Comparison of ENCODE assay signal across 29 cellular contexts in genomic region chr11:112132737-112133136, GRCh38. TPM values are rescaled to one million over a fixed set of nuclear protein-coding genes. Genes with fewer than 3 reads are reported as not detected.
DNase-seq lines count a peak whose midpoint lies in the region; FAIRE-seq and TF ChIP-seq lines count a peak whose summit lies in the region.
"Had no signal": no experiment of that assay in that cellular context is flagged by ENCODE, and none has a peak within 500 bp of the region (broad histone marks: within the 10 kb centered on the region; RNA-seq: fewer than 3 reads in every experiment).

No MANE protein-coding gene starts in this region.

- H3K27me3 ChIP-seq in SJCRH30 (no peaks in the 10 kb centered on the region), mesenchymal stem cell (ENCODE audit: control insufficient read depth in 1 of 2, insufficient read depth in 1 of 2, low read length in 2 of 2) (no peaks in the 10 kb centered on the region)
- H3K27me3 ChIP-seq: BE2C, hepatocyte, right atrium auricular region, SJSA1, thyroid gland had no signal

- H3K4ac ChIP-seq in mesenchymal stem cell (ENCODE audit: low read depth in 1 of 2, low read length in 2 of 2): no peak overlapping the region

- no peak overlapping the region for H2BK12ac ChIP-seq in mesenchymal stem cell (ENCODE audit: low read length in 2 of 2)

- H3K4me2 ChIP-seq in mesenchymal stem cell (ENCODE audit: low read length, poor library complexity, severe bottlenecking): no peak overlapping the region
- H3K4me2 ChIP-seq: hepatocyte had no signal

- H3K79me1 ChIP-seq in mesenchymal stem cell (replicated peaks; ENCODE audit: low read length, poor library complexity, severe bottlenecking): no peaks in the 10 kb centered on the region

- H4K8ac ChIP-seq in mesenchymal stem cell (ENCODE audit: low read length): no peak overlapping the region

- no peak overlapping the region for H4K91ac ChIP-seq in mesenchymal stem cell (ENCODE audit: low read length)

- H3K9ac ChIP-seq in mesenchymal stem cell (ENCODE audit: low read length) (no peak overlapping the region), kidney (ENCODE audit: low read length in 2 of 2) (no peak overlapping the region)

- H3K14ac ChIP-seq in mesenchymal stem cell (ENCODE audit: low read length in 2 of 2): no peak overlapping the region

- no peak for TF ChIP-seq CTCF in CD14-positive monocyte (IDR thresholded peaks at IDR 0.05)
- no peak for TF ChIP-seq CTCF in kidney (IDR thresholded peaks at IDR 0.05; ENCODE audit: borderline replicate concordance, extremely low read depth, insufficient read depth)

- no peak overlapping the region for H2AK5ac ChIP-seq in mesenchymal stem cell (ENCODE audit: low read length, severe bottlenecking)

- H3K36me3 Mint-ChIP-seq in CD14-positive monocyte: peaks cover 0 to 4% of the 10 kb centered on the region in 2 donors

- H2BK15ac ChIP-seq in mesenchymal stem cell (ENCODE audit: low read depth, poor library complexity, severe bottlenecking): peak overlapping the region; percentile 86

- H2BK5ac ChIP-seq in mesenchymal stem cell (ENCODE audit: low read depth, low read length, poor library complexity, severe bottlenecking): no peak overlapping the region

- no peaks in the 10 kb centered on the region for H3K9me3 ChIP-seq in SJCRH30 (replicated peaks)
- H3K9me3 ChIP-seq in mesenchymal stem cell (ENCODE audit: control insufficient read depth, low read length): no peaks in the 10 kb centered on the region
- H3K9me3 ChIP-seq in kidney (ENCODE audit: control insufficient read depth in 1 of 2, low read length in 2 of 2): no peaks in the 10 kb centered on the region
- H3K9me3 ChIP-seq: BE2C, lower lobe of right lung, right atrium auricular region, SJSA1, thyroid gland had no signal

- peaks cover 4% of the 10 kb centered on the region for H3K4me1 ChIP-seq in SJCRH30
- peaks cover 10% of the 10 kb centered on the region for H3K4me1 ChIP-seq in mesenchymal stem cell (ENCODE audit: control insufficient read depth, insufficient read depth, low read depth, low read length)
- H3K4me1 ChIP-seq in kidney (ENCODE audit: control insufficient read depth in 1 of 2, insufficient read depth in 1 of 2, low read depth in 1 of 2, low read length in 2 of 2): peaks cover 0 to 5% of the 10 kb centered on the region in 2 donors
- H3K4me1 ChIP-seq: lower lobe of right lung, right atrium auricular region had no signal

- H3K18ac ChIP-seq in mesenchymal stem cell (ENCODE audit: low read depth in 1 of 2, low read length in 2 of 2): no peak overlapping the region

- H3K27ac Mint-ChIP-seq in CD14-positive monocyte: peak overlapping the region in 2 of 7 donors; percentile 7 to 73
- H3K27ac Mint-ChIP-seq: activated CD4-positive, alpha-beta T cell treated with anti-CD3 and anti-CD28 coated beads, Interleukin-2, amount 10 ng/mL, durations not matched to agents 7 days and 5 days; activated naive CD4-positive, alpha-beta T cell treated with anti-CD3 and anti-CD28 coated beads, Interleukin-2, amount 50 U/mL, for 24 hours; T-helper 1 cell treated with Interleukin-12 subunit alpha and Interleukin-12 subunit beta and Interleukin-4 antibody, amounts not matched to agents 30 μg/mL and 1 μg/mL, for 36 hours had no signal

- no peak for FAIRE-seq in kidney (lab: Jason Lieb, UNC)
- FAIRE-seq: H54 had no signal

- H3K36me3 ChIP-seq in SJCRH30 (no peaks in the 10 kb centered on the region), mesenchymal stem cell (ENCODE audit: control insufficient read depth in 1 of 2, insufficient read depth in 2 of 2, low read depth in 1 of 2, low read length in 2 of 2) (no peaks in the 10 kb centered on the region), kidney (ENCODE audit: control insufficient read depth in 1 of 2, insufficient read depth in 2 of 2, low read length in 2 of 2) (no peaks in the 10 kb centered on the region)
- H3K36me3 ChIP-seq: BE2C, lower lobe of right lung, right atrium auricular region, SJSA1, thyroid gland, WERI-Rb-1 had no signal

- no peak overlapping the region for H2BK120ac ChIP-seq in mesenchymal stem cell (ENCODE audit: low read depth, low read length)

- no peak overlapping the region for H2AFZ ChIP-seq in mesenchymal stem cell (ENCODE audit: low read depth, low read length)
- H2AFZ ChIP-seq: hepatocyte had no signal

- peaks cover 0 to 2% (median 0%) of the 10 kb centered on the region in 3 donors for H3K27me3 Mint-ChIP-seq in CD14-positive monocyte (ENCODE audit: low read depth in 3 of 3)
- H3K27me3 Mint-ChIP-seq: activated CD4-positive, alpha-beta T cell treated with anti-CD3 and anti-CD28 coated beads, Interleukin-2, amount 10 ng/mL, durations not matched to agents 7 days and 5 days; activated naive CD4-positive, alpha-beta T cell treated with anti-CD3 and anti-CD28 coated beads, Interleukin-2, amount 50 U/mL, for 24 hours had no signal

- peaks cover 0 to 1% (median 0%) of the 10 kb centered on the region in 7 donors for H3K9me3 Mint-ChIP-seq in CD14-positive monocyte
- H3K9me3 Mint-ChIP-seq: activated CD4-positive, alpha-beta T cell treated with anti-CD3 and anti-CD28 coated beads, Interleukin-2, amount 10 ng/mL, durations not matched to agents 7 days and 5 days; activated naive CD4-positive, alpha-beta T cell treated with anti-CD3 and anti-CD28 coated beads, Interleukin-2, amount 50 U/mL, for 24 hours; T-helper 1 cell treated with Interleukin-12 subunit alpha and Interleukin-12 subunit beta and Interleukin-4 antibody, amounts not matched to agents 30 μg/mL and 1 μg/mL, for 36 hours had no signal

- DNase-seq in CD14-positive monocyte (ENCODE audit: low spot score) (peak; percentile 47), HT1080 (ENCODE audit: low read depth) (peak; percentile 39), SJCRH30 (peak; percentile 10 to 14), mesenchymal stem cell (no peak), head of caudate nucleus (no peak), kidney (no peak), 8988T (no peak), SKM-1 (lab: John Stamatoyannopoulos, UW; ENCODE audit: unreplicated experiment) (no peak)
- DNase-seq: activated CD4-positive, alpha-beta T cell treated with anti-CD3 and anti-CD28 coated beads, Interleukin-2, amount 10 ng/mL, durations not matched to agents 7 days and 5 days; anterior cingulate cortex; BE2C; DND-41; lower lobe of right lung; NCI-H1930; NCI-H345; NK-92 treated with Interleukin-12 subunit alpha and Interleukin-12 subunit beta, amount 100 ng/mL, for 24 hours; occipital lobe; stimulated activated CD4-positive, alpha-beta T cell treated with anti-CD3 and anti-CD28 coated beads, Interleukin-4, amount 100 ng/mL, for 24 hours; stimulated activated naive CD4-positive, alpha-beta T cell treated with Interleukin-2 at 50 U/mL for 16 hours; thyroid gland; WERI-Rb-1 had no signal

- intact Hi-C loops in CD14-positive monocyte (cut with micrococcal nuclease): no loop called here
- intact Hi-C loops in head of caudate nucleus (cut with DNase I): no loop called here
- intact Hi-C loops in kidney (cut with DNase I): no loop called here

- 83% methylated on average over 2 of the region's 2 CpGs for WGBS in mesenchymal stem cell

- H3K4me3 ChIP-seq in SJCRH30: no peak overlapping the region
- no peak overlapping the region for H3K4me3 ChIP-seq in mesenchymal stem cell (ENCODE audit: insufficient read depth in 1 of 2, low read depth in 1 of 2, low read length in 2 of 2)
- H3K4me3 ChIP-seq in kidney (ENCODE audit: low read length in 2 of 2): no peak overlapping the region
- H3K4me3 ChIP-seq: hepatocyte, lower lobe of right lung, right atrium auricular region, SJSA1, thyroid gland had no signal

- H3K4me1 Mint-ChIP-seq in CD14-positive monocyte: peaks cover 27% of the 10 kb centered on the region
- H3K4me1 Mint-ChIP-seq: activated naive CD4-positive, alpha-beta T cell treated with anti-CD3 and anti-CD28 coated beads, Interleukin-2, amount 50 U/mL, for 24 hours had no signal

- H3K27ac ChIP-seq in SJCRH30: no peak overlapping the region
- no peak overlapping the region for H3K27ac ChIP-seq in mesenchymal stem cell (ENCODE audit: low read length, poor library complexity, severe bottlenecking)
- no peak overlapping the region for H3K27ac ChIP-seq in kidney (ENCODE audit: low read depth in 2 of 2, low read length in 2 of 2)
- H3K27ac ChIP-seq: lower lobe of right lung, right atrium auricular region, SJSA1, thyroid gland, WERI-Rb-1 had no signal

- no peak overlapping the region for H3K4me3 Mint-ChIP-seq in CD14-positive monocyte
- H3K4me3 Mint-ChIP-seq: activated CD4-positive, alpha-beta T cell treated with anti-CD3 and anti-CD28 coated beads, Interleukin-2, amount 10 ng/mL, durations not matched to agents 7 days and 5 days; activated naive CD4-positive, alpha-beta T cell treated with anti-CD3 and anti-CD28 coated beads, Interleukin-2, amount 50 U/mL, for 24 hours; T-helper 1 cell treated with Interleukin-12 subunit alpha and Interleukin-12 subunit beta and Interleukin-4 antibody, amounts not matched to agents 30 μg/mL and 1 μg/mL, for 36 hours had no signal

- no peak overlapping the region for H3K23ac ChIP-seq in mesenchymal stem cell (ENCODE audit: low read length in 2 of 2)

RNA-seq across cellular contexts. Expression of gene IL18, which starts 31.2 kb away (rescaled TPM):
- polyA plus RNA-seq in CD14-positive monocyte: 10 to 100 TPM; 11.7 to 16.2 TPM
- 0.32 TPM in 1 of 2 replicates, not detected in the other for total RNA-seq in HT1080 (2014; rRNA removed; shearing (Covaris generic))
- polyA plus RNA-seq in HT1080 (2015; cell fraction: cytosol; rRNA removed): 0.21 and 0.74 TPM in 2 replicates
- 0.58 TPM in 1 of 2 replicates, not detected in the other for polyA plus RNA-seq in HT1080 (2015; cell fraction: nucleus; rRNA removed)
- 0.14 and 0.18 TPM in 2 replicates for total RNA-seq in SJCRH30 (2014; rRNA removed; shearing (Covaris generic))
- 32.6 TPM for polyA plus RNA-seq in mesenchymal stem cell (2013, experiment 1 of 2)
- 32.9 TPM for polyA plus RNA-seq in mesenchymal stem cell (2013, experiment 2 of 2)
- 25.2 TPM for total RNA-seq in kidney
- polyA plus RNA-seq in kidney (ENCODE audit: insufficient read depth, low read depth, low replicate concordance): 37.4 TPM
- total RNA-seq: A673 had no signal

RNA-seq across cellular contexts. Expression of gene TEX12, which starts 34.4 kb away (rescaled TPM):
- polyA plus RNA-seq in CD14-positive monocyte: not detected
- 0.94 TPM in 1 of 2 replicates, not detected in the other for total RNA-seq in HT1080 (2014; rRNA removed; shearing (Covaris generic))
- 0.23 and 0.46 TPM in 2 replicates for polyA plus RNA-seq in HT1080 (2015; cell fraction: cytosol; rRNA removed)
- polyA plus RNA-seq in HT1080 (2015; cell fraction: nucleus; rRNA removed): 0.32 and 0.35 TPM in 2 replicates
- 0.28 TPM in 1 of 2 replicates, not detected in the other for total RNA-seq in SJCRH30 (2014; rRNA removed; shearing (Covaris generic))
- polyA plus RNA-seq in mesenchymal stem cell (2013, experiment 1 of 2): not detected
- 0.07 TPM for polyA plus RNA-seq in mesenchymal stem cell (2013, experiment 2 of 2)
- total RNA-seq in kidney: not detected
- polyA plus RNA-seq in kidney (ENCODE audit: insufficient read depth, low read depth, low replicate concordance): not detected
- total RNA-seq: fibroblast of villous mesenchyme, lower lobe of right lung, occipital lobe, right atrium auricular region, SJSA1 had no signal
- polyA plus RNA-seq: hepatocyte had no signal

RNA-seq across cellular contexts. Expression of gene BCO2, which starts 42.6 kb away (rescaled TPM):
- polyA plus RNA-seq in CD14-positive monocyte (under 1 TPM in 1 of 2 donors, not detected in 1; 0.20 TPM), kidney (ENCODE audit: insufficient read depth, low read depth, low replicate concordance) (6.9 TPM)
- total RNA-seq in HT1080 (2014; rRNA removed; shearing (Covaris generic)): 0.17 and 0.19 TPM in 2 replicates
- polyA plus RNA-seq in HT1080 (2015; cell fraction: cytosol; rRNA removed): 0.27 and 1.5 TPM in 2 replicates
- polyA plus RNA-seq in HT1080 (2015; cell fraction: nucleus; rRNA removed): 3.9 and 4.7 TPM in 2 replicates
- total RNA-seq in SJCRH30 (2014; rRNA removed; shearing (Covaris generic)): 0.10 and 0.51 TPM in 2 replicates
- polyA plus RNA-seq in mesenchymal stem cell (2013, experiment 1 of 2): 5.3 TPM
- 4.9 TPM for polyA plus RNA-seq in mesenchymal stem cell (2013, experiment 2 of 2)
- total RNA-seq in kidney: 9.6 TPM

RNA-seq across cellular contexts. Expression of gene SDHD, which starts 46.1 kb away (rescaled TPM):
- polyA plus RNA-seq in CD14-positive monocyte (100 to 1,000 TPM; 270 TPM), kidney (ENCODE audit: insufficient read depth, low read depth, low replicate concordance) (288 TPM)
- total RNA-seq in HT1080 (2014; rRNA removed; shearing (Covaris generic)): 247 and 308 TPM in 2 replicates
- 169 and 176 TPM in 2 replicates for polyA plus RNA-seq in HT1080 (2015; cell fraction: cytosol; rRNA removed)
- 78.0 and 107 TPM in 2 replicates for polyA plus RNA-seq in HT1080 (2015; cell fraction: nucleus; rRNA removed)
- total RNA-seq in SJCRH30 (2014; rRNA removed; shearing (Covaris generic)): 90.3 and 98.1 TPM in 2 replicates
- 59.5 TPM for polyA plus RNA-seq in mesenchymal stem cell (2013, experiment 1 of 2)
- 62.1 TPM for polyA plus RNA-seq in mesenchymal stem cell (2013, experiment 2 of 2)
- total RNA-seq in kidney: 111 TPM

RNA-seq across cellular contexts. Expression of gene TIMM8B, which starts 46.2 kb away (rescaled TPM):
- polyA plus RNA-seq in CD14-positive monocyte: 100 to 1,000 TPM; 143 to 160 TPM
- 106 and 119 TPM in 2 replicates for total RNA-seq in HT1080 (2014; rRNA removed; shearing (Covaris generic))
- 37.7 and 58.2 TPM in 2 replicates for polyA plus RNA-seq in HT1080 (2015; cell fraction: cytosol; rRNA removed)
- polyA plus RNA-seq in HT1080 (2015; cell fraction: nucleus; rRNA removed): 9.3 and 15.4 TPM in 2 replicates
- 48.2 and 64.5 TPM in 2 replicates for total RNA-seq in SJCRH30 (2014; rRNA removed; shearing (Covaris generic))
- 139 TPM for polyA plus RNA-seq in mesenchymal stem cell (2013, experiment 1 of 2)
- polyA plus RNA-seq in mesenchymal stem cell (2013, experiment 2 of 2): 138 TPM
- total RNA-seq in kidney: 51.3 TPM
- 167 TPM for polyA plus RNA-seq in kidney (ENCODE audit: insufficient read depth, low read depth, low replicate concordance)

Comparison
In these comparisons a context has a peak if more than half of its experiments do, and no peak if none do; other contexts are left out.
1. DNase-seq: peak in CD14-positive monocyte (single experiment), HT1080 (single experiment) and SJCRH30 (2 of 2); none in mesenchymal stem cell (single experiment), head of caudate nucleus (0 of 42), kidney (single experiment), 8988T (single experiment) and SKM-1 (single experiment).
2. RNA of gene IL18, which starts 31.2 kb away (total RNA-seq): 25.2 TPM in kidney (single experiment); 0.32 TPM in HT1080 and 0.14 to 0.18 TPM in SJCRH30; every median in the first group is over 10 times any median in the second.